ENCODE assay signal across 25 cellular contexts in genomic region chr2:204140258-204140657, GRCh38.
DNase-seq lines count a peak whose midpoint lies in the region; ATAC-seq and TF ChIP-seq lines count a peak whose summit lies in the region.
"Had no signal": no experiment of that assay in that cellular context is flagged by ENCODE, and none has a peak within 500 bp of the region (broad histone marks: within the 10 kb centered on the region; RNA-seq: fewer than 3 reads in every experiment).

No MANE protein-coding gene starts in this region.

- no peak overlapping the region for H3K4me3 Mint-ChIP-seq in endodermal cell
- H3K4me3 Mint-ChIP-seq: CD14-positive monocyte; CD4-positive, alpha-beta memory T cell; CD8-positive, alpha-beta memory T cell had no signal

- H3K9me3 ChIP-seq in HUES48 (ENCODE audit: control insufficient read depth, insufficient read depth, low read length) (no peaks in the 10 kb centered on the region), endodermal cell (ENCODE audit: control insufficient read depth, low read length) (no peaks in the 10 kb centered on the region)
- H3K9me3 ChIP-seq: BE2C, BLaER1 had no signal

- H3K27me3 ChIP-seq in HUES48 (ENCODE audit: control insufficient read depth, insufficient read depth, low read length) (no peaks in the 10 kb centered on the region; the same call in 1 of the 2 replicates), endodermal cell (ENCODE audit: control insufficient read depth, insufficient read depth, low read length, poor library complexity, severe bottlenecking) (no peaks in the 10 kb centered on the region)
- H3K27me3 ChIP-seq: BE2C, BLaER1 had no signal

- no peak overlapping the region for H3K9ac ChIP-seq in HUES48 (ENCODE audit: low read depth, low read length)
- no peak overlapping the region for H3K9ac ChIP-seq in endodermal cell (ENCODE audit: extremely low read depth, low read length, poor library complexity, severe bottlenecking)
- H3K9ac ChIP-seq: BLaER1 had no signal

- H3K27ac Mint-ChIP-seq in endodermal cell = no peak overlapping the region
- H3K27ac Mint-ChIP-seq: CD14-positive monocyte; CD4-positive, alpha-beta memory T cell; CD4-positive, CD25-positive, alpha-beta regulatory T cell had no signal

- H3K4me3 ChIP-seq in HUES48 (ENCODE audit: low read depth, low read length) (no peak overlapping the region), endodermal cell (ENCODE audit: low read length) (no peak overlapping the region)
- H3K4me3 ChIP-seq: BLaER1, GM12878 had no signal

- no peaks in the 10 kb centered on the region for H3K9me3 Mint-ChIP-seq in endodermal cell
- H3K9me3 Mint-ChIP-seq: CD4-positive, alpha-beta memory T cell had no signal

- H3K36me3 ChIP-seq in HUES48 (ENCODE audit: control insufficient read depth, insufficient read depth, low read length) = no peaks in the 10 kb centered on the region
- H3K36me3 ChIP-seq in endodermal cell (ENCODE audit: control insufficient read depth, insufficient read depth, low read length) = no peaks in the 10 kb centered on the region
- H3K36me3 ChIP-seq: BE2C, BLaER1 had no signal

- WGBS in endodermal cell (ENCODE audit: insufficient coverage in 1 of 2, insufficient read length in 1 of 2), 2 experiments = 67 to 78% methylated on average over 3 of the region's 3 CpGs

- peaks cover 45% of the 10 kb centered on the region for H3K4me1 Mint-ChIP-seq in endodermal cell
- H3K4me1 Mint-ChIP-seq: CD14-positive monocyte had no signal

- peak overlapping the region; percentile 3 for H3K27ac ChIP-seq in HUES48 (ENCODE audit: low read depth, low read length)
- H3K27ac ChIP-seq in endodermal cell (ENCODE audit: low read depth, low read length) = no peak overlapping the region
- H3K27ac ChIP-seq: BLaER1 had no signal

- H3K36me3 Mint-ChIP-seq in endodermal cell (ENCODE audit: low read depth) = no peaks in the 10 kb centered on the region
- H3K36me3 Mint-ChIP-seq: CD14-positive monocyte; CD4-positive, alpha-beta memory T cell; CD4-positive, CD25-positive, alpha-beta regulatory T cell; CD8-positive, alpha-beta memory T cell had no signal

- no peak for TF ChIP-seq CTCF in endodermal cell (conservative IDR thresholded peaks at IDR 0.05)
- TF ChIP-seq CTCF in omental fat pad (IDR thresholded peaks at IDR 0.05) = no peak

- H3K4me1 ChIP-seq in HUES48 (ENCODE audit: control insufficient read depth, insufficient read depth, low read length) (peaks cover 20% of the 10 kb centered on the region), endodermal cell (ENCODE audit: control insufficient read depth, insufficient read depth, low read length) (no peaks in the 10 kb centered on the region)
- H3K4me1 ChIP-seq: BE2C had no signal

- H3K27me3 Mint-ChIP-seq in endodermal cell (ENCODE audit: insufficient read depth) = no peaks in the 10 kb centered on the region

- DNase-seq in endodermal cell = peak; percentile 61
- peak; percentile 26 for DNase-seq in iPS-NIHi7 (ENCODE audit: extremely low spot score)
- no peak for DNase-seq in islet precursor cell
- no peak for DNase-seq in omental fat pad (ENCODE audit: low spot score)
- no peak for DNase-seq in SIG-M5 treated with dmso at 0.1 percent for 504 hours (lab: John Stamatoyannopoulos, UW; ENCODE audit: unreplicated experiment)
- DNase-seq: 8988T; ACHN; BE2C; C1 segment of cervical spinal cord; CD4-positive, alpha-beta memory T cell; CD4-positive, CD25-positive, alpha-beta regulatory T cell; CD8-positive, alpha-beta memory T cell; COR-L47; DMS 273 treated with DMSO at 0.1 percent for 48 hours; DMS153; DMS53; DMS79; DND-41; EL; GDM1 had no signal

- ATAC-seq in omental fat pad (ENCODE audit: low FRiP score) = no peak
- ATAC-seq in HG03108 (IDR thresholded peaks at IDR 0.05; ENCODE audit: unreplicated experiment) = no peak
- ATAC-seq: GM12878 had no signal

Comparison
In these comparisons a context has a peak if more than half of its experiments do, and no peak if none do; other contexts are left out.
1. DNase-seq: peak in endodermal cell (single experiment) and iPS-NIHi7 (single experiment); none in islet precursor cell (single experiment), omental fat pad (single experiment) and SIG-M5 treated with dmso at 0.1 percent for 504 hours (single experiment).